In the genomic region with DNA sequence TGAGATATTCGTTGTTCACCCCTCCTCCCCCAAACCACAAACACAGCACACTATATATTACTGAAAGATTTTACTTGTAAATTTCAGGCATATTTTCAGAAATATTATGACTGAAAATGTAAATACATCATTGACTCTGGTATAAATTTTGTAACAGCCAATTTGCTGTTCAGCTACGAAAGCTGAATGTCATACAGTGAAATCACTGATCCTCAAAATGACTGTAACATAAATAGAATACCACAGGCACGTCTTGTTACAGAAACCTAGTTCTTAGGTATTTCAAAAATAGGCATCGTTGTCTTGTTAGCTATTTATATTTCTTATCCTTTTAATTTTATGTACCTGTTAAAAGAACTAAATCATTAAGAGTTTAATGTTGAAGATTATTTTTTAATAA, we compare ENCODE assay signal across 18 cellular contexts. TPM values are rescaled to one million over a fixed set of nuclear protein-coding genes. Genes with fewer than 3 reads are reported as not detected.
DNase-seq lines count a peak whose midpoint lies in the region; ATAC-seq, FAIRE-seq and TF ChIP-seq lines count a peak whose summit lies in the region.
"Had no signal": no experiment of that assay in that cellular context is flagged by ENCODE, and none has a peak within 500 bp of the region (broad histone marks: within the 10 kb centered on the region; RNA-seq: fewer than 3 reads in every experiment).

No MANE protein-coding gene starts in this region.

- no peak for TF ChIP-seq POLR2A in GM12891 (IDR thresholded peaks at IDR 0.05; ENCODE audit: low read depth, low read length)

- ATAC-seq in GM19351 (IDR thresholded peaks at IDR 0.05; ENCODE audit: unreplicated experiment) (peak; percentile 83), HG02678 (IDR thresholded peaks at IDR 0.05; ENCODE audit: unreplicated experiment) (peak; percentile 48), HG03520 (IDR thresholded peaks at IDR 0.05; ENCODE audit: unreplicated experiment) (peak; percentile 64)
- ATAC-seq: left colon had no signal

- DNase-seq in GM12891 (ENCODE audit: insufficient read length, low spot score): peak; percentile 5
- no peak for DNase-seq in central memory CD4-positive, alpha-beta T cell
- no peak for DNase-seq in caudate nucleus (lab: John Stamatoyannopoulos, UW)
- DNase-seq in activated gamma-delta T cell treated with Interleukin-2 at 50 U/mL for 16 hours: no peak
- no peak for DNase-seq in effector CD4-positive, alpha-beta T cell
- DNase-seq: activated CD4-positive, alpha-beta T cell treated with anti-CD3 and anti-CD28 coated beads for 48 hours; Caco-2; cortex of kidney; esophagus squamous epithelium; left colon; NCI-H1930; RPMI8226 had no signal

- FAIRE-seq in GM12891 (lab: Jason Lieb, UNC): no peak

- no peak overlapping the region for H3K27ac ChIP-seq in caudate nucleus (ENCODE audit: low read depth, low read length)
- H3K27ac ChIP-seq: ascending aorta, esophagus squamous epithelium, prostate gland, suprapubic skin had no signal

TF ChIP-seq in GM12891, 5 proteins besides CTCF, POLR2A, EP300 and RAD21:
- TF ChIP-seq POLR2AphosphoS5 (IDR thresholded peaks at IDR 0.05; ENCODE audit: low read depth, low read length): no peak
- no peak for TF ChIP-seq SPI1 (IDR thresholded peaks at IDR 0.05; ENCODE audit: low read depth, low read length)
- TF ChIP-seq TAF1 (IDR thresholded peaks at IDR 0.05; ENCODE audit: low read depth, low read length): no peak
- no peak for TF ChIP-seq PAX5 (IDR thresholded peaks at IDR 0.05; ENCODE audit: insufficient read depth, low read length, severe bottlenecking)
- no peak for TF ChIP-seq POU2F2 (IDR thresholded peaks at IDR 0.05; ENCODE audit: low read depth, low read length)

RNA-seq across cellular contexts. Expression of a gene that starts 15.1 kb away (rescaled TPM):
- 7.5 TPM for polyA plus RNA-seq in GM12891 (2012; ENCODE audit: low read depth, missing spikeins)
